ENCODE assay signal across 25 cellular contexts in genomic region chrX:29587107-29587506, GRCh38.
DNase-seq lines count a peak whose midpoint lies in the region; ATAC-seq and TF ChIP-seq lines count a peak whose summit lies in the region.
"Had no signal": no experiment of that assay in that cellular context is flagged by ENCODE, and none has a peak within 500 bp of the region (broad histone marks: within the 10 kb centered on the region; RNA-seq: fewer than 3 reads in every experiment).

No MANE protein-coding gene starts in this region.

- H3K27ac ChIP-seq in ovary: no peak overlapping the region
- H3K27ac ChIP-seq: ascending aorta, gastroesophageal sphincter, GM23248, KMS-11, Peyer's patch, spleen had no signal

- TF ChIP-seq POLR2A in ovary (IDR thresholded peaks at IDR 0.05): no peak

- H3K4me1 ChIP-seq in ovary (ENCODE audit: insufficient read depth): no peaks in the 10 kb centered on the region
- H3K4me1 ChIP-seq: ascending aorta, gastroesophageal sphincter, Peyer's patch, spleen had no signal

- H3K36me3 ChIP-seq in ovary: no peaks in the 10 kb centered on the region
- H3K36me3 ChIP-seq: ascending aorta, gastroesophageal sphincter, Peyer's patch, spleen had no signal

- no peak overlapping the region for H3K4me3 ChIP-seq in ovary
- H3K4me3 ChIP-seq: ascending aorta, gastroesophageal sphincter, GM23248, lung, Peyer's patch, spleen had no signal

- no peaks in the 10 kb centered on the region for H3K9me3 ChIP-seq in ovary
- H3K9me3 ChIP-seq: ascending aorta, gastroesophageal sphincter, Peyer's patch, spleen had no signal

- no peak for TF ChIP-seq CTCF in ovary (IDR thresholded peaks at IDR 0.05)

- no peak for TF ChIP-seq EP300 in ovary (IDR thresholded peaks at IDR 0.05)

- 46 to 70% (median 65%) methylated on average over 2 of the region's 2 CpGs for WGBS in ovary, 3 donors

- intact Hi-C loops in ovary (cut with DNase I): no loop called here

- ATAC-seq in GM18858 (IDR thresholded peaks at IDR 0.05; ENCODE audit: unreplicated experiment) (peak; percentile 69), GM19467 (IDR thresholded peaks at IDR 0.05; ENCODE audit: unreplicated experiment) (peak; percentile 51), HG02852 (IDR thresholded peaks at IDR 0.05; ENCODE audit: unreplicated experiment) (peak; percentile 49), HG03558 (IDR thresholded peaks at IDR 0.05; ENCODE audit: extremely low read depth, unreplicated experiment) (peak; percentile 61), GM18519 (IDR thresholded peaks at IDR 0.05; ENCODE audit: low FRiP score, unreplicated experiment) (no peak)
- ATAC-seq: gastroesophageal sphincter, right cardiac atrium had no signal

- no peak for DNase-seq in islet precursor cell
- DNase-seq in NCI-H1930 (lab: John Stamatoyannopoulos, UW): no peak
- no peak for DNase-seq in ovary
- DNase-seq: activated CD4-positive, alpha-beta memory T cell treated with anti-CD3 and anti-CD28 coated beads, Interleukin-2, amount 10 ng/mL, durations not matched to agents 7 days and 5 days; caudate nucleus; CD8-positive, alpha-beta memory T cell; DMS153; GM23248; NCI-H1694; NCI-H2171 treated with DMSO at 0.1 percent for 48 hours; NK-92 treated with Interleukin-12 subunit alpha and Interleukin-12 subunit beta, amount 100 ng/mL, for 24 hours; Peyer's patch; right cardiac atrium; spleen; stimulated activated CD4-positive, alpha-beta T cell treated with anti-CD3 and anti-CD28 coated beads, Interleukin-4, amount 100 ng/mL, for 1 hour; stimulated activated naive CD4-positive, alpha-beta T cell had no signal

- no peaks in the 10 kb centered on the region for H3K27me3 ChIP-seq in ovary
- H3K27me3 ChIP-seq: ascending aorta, gastroesophageal sphincter, Peyer's patch, spleen had no signal
